ENCODE assay signal across 22 cellular contexts in the genomic region with DNA sequence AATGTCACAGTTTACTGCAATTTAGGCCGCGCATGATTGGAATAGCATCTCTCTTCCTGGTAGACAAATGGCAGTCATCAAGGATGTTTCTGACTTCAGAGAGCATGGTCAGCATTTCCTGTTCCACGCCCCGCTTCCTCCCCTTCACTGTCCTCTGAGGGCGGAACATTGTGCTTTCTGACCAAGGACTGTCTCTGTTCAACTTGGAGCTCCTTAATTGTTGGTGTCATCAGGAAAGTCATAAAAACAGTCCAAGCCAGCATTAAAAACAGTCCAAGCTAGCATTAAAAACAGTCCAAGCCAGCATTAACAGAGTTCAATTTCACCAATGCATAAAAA.
A peak's percentile ranks its signal among the peaks of the same experiment; 100 is the strongest.
DNase-seq lines count a peak whose midpoint lies in the region; ATAC-seq, FAIRE-seq and TF ChIP-seq lines count a peak whose summit lies in the region.
"Had no signal": no experiment of that assay in that cellular context is flagged by ENCODE, and none has a peak within 500 bp of the region (broad histone marks: within the 10 kb centered on the region; RNA-seq: fewer than 3 reads in every experiment).

No MANE protein-coding gene starts in this region.

- no peak overlapping the region for H3K9ac ChIP-seq in kidney (ENCODE audit: low read length in 2 of 2)
- H3K9ac ChIP-seq: GM23248 had no signal

- H3K9me3 ChIP-seq in left ventricle myocardium inferior (replicated peaks): no peaks in the 10 kb centered on the region
- no peaks in the 10 kb centered on the region for H3K9me3 ChIP-seq in kidney (ENCODE audit: control insufficient read depth in 1 of 2, low read length in 2 of 2)

- H3K27ac Mint-ChIP-seq in nephron progenitor cell (peak overlapping the region; percentile 38), type B pancreatic cell (no peak overlapping the region)
- H3K27ac Mint-ChIP-seq in activated T-cell treated with anti-CD3 and anti-CD28 coated beads, Interleukin-2, amount 50 U/mL, for 24 hours: no peak overlapping the region
- H3K27ac Mint-ChIP-seq: B cell; CD8-positive, alpha-beta T cell had no signal

- intact Hi-C loops in left ventricle myocardium inferior (cut with micrococcal nuclease): no loop called here
- intact Hi-C loops in Right ventricle myocardium inferior (cut with DNase I): no loop called here
- intact Hi-C loops in kidney (cut with DNase I): no loop called here

- H3K4me1 ChIP-seq in left ventricle myocardium inferior: no peaks in the 10 kb centered on the region
- peaks cover 0 to 3% of the 10 kb centered on the region in 2 donors for H3K4me1 ChIP-seq in kidney (ENCODE audit: control insufficient read depth in 1 of 2, insufficient read depth in 1 of 2, low read depth in 1 of 2, low read length in 2 of 2)

- peaks cover 49% of the 10 kb centered on the region for H3K27me3 ChIP-seq in left ventricle myocardium inferior (ENCODE audit: low read depth)

- H3K4me3 Mint-ChIP-seq in nephron progenitor cell: no peak overlapping the region
- H3K4me3 Mint-ChIP-seq in type B pancreatic cell: no peak overlapping the region
- no peak overlapping the region for H3K4me3 Mint-ChIP-seq in activated T-cell treated with anti-CD3 and anti-CD28 coated beads, Interleukin-2, amount 50 U/mL, for 24 hours
- H3K4me3 Mint-ChIP-seq: B cell; CD8-positive, alpha-beta T cell had no signal

- H3K36me3 ChIP-seq in left ventricle myocardium inferior: no peaks in the 10 kb centered on the region
- no peaks in the 10 kb centered on the region for H3K36me3 ChIP-seq in kidney (ENCODE audit: control insufficient read depth in 1 of 2, insufficient read depth in 2 of 2, low read length in 2 of 2)

- ATAC-seq in Right ventricle myocardium inferior (no peak), GM21381 (IDR thresholded peaks at IDR 0.05; ENCODE audit: unreplicated experiment) (no peak)
- ATAC-seq: CD8-positive, alpha-beta T cell had no signal

- TF ChIP-seq CTCF in left ventricle myocardium inferior (IDR thresholded peaks at IDR 0.05; ENCODE audit: borderline replicate concordance) (no peak), kidney (IDR thresholded peaks at IDR 0.05; ENCODE audit: borderline replicate concordance, extremely low read depth, insufficient read depth) (no peak), nephron progenitor cell (IDR thresholded peaks at IDR 0.05) (no peak), type B pancreatic cell (conservative IDR thresholded peaks at IDR 0.05) (no peak)

- FAIRE-seq in kidney (lab: Jason Lieb, UNC): no peak

- DNase-seq in left ventricle myocardium inferior: no peak
- DNase-seq in Right ventricle myocardium inferior (ENCODE audit: missing footprints): no peak
- no peak for DNase-seq in kidney
- DNase-seq in nephron progenitor cell: no peak
- DNase-seq in type B pancreatic cell (ENCODE audit: extremely low spot score, unreplicated experiment): peak; percentile 32
- no peak for DNase-seq in stimulated activated CD8-positive, alpha-beta memory T cell treated with anti-CD3 and anti-CD28 coated beads, Interleukin-4, amount 100 ng/mL, for 48 hours
- DNase-seq in activated T-cell treated with anti-CD3 and anti-CD28 coated beads, Interleukin-2, amount 50 U/mL, for 24 hours: no peak
- DNase-seq: Calu3; CD8-positive, alpha-beta T cell; GF-D8; GM23248; HCEC 1CT; IMR-90; Karpas-422; NCI-H1417 treated with DMSO at 0.1 percent for 48 hours; NCI-H1930; NCI-H2171; NCI-H446; NCI-H774 had no signal

- H3K27ac ChIP-seq in left ventricle myocardium inferior (replicated peaks) (peak overlapping the region; percentile 51), kidney (ENCODE audit: low read depth in 2 of 2, low read length in 2 of 2) (peak overlapping the region; percentile 16 to 61)
- H3K27ac ChIP-seq: GM23248, HL-60 had no signal

- H3K27me3 Mint-ChIP-seq in nephron progenitor cell (ENCODE audit: low read depth, poor library complexity) (peaks cover 26% of the 10 kb centered on the region), type B pancreatic cell (peaks cover 24% of the 10 kb centered on the region)
- H3K27me3 Mint-ChIP-seq in activated T-cell treated with anti-CD3 and anti-CD28 coated beads, Interleukin-2, amount 50 U/mL, for 24 hours: peaks cover 21% of the 10 kb centered on the region
- H3K27me3 Mint-ChIP-seq: B cell had no signal

- H3K4me1 Mint-ChIP-seq in nephron progenitor cell: peaks cover 45% of the 10 kb centered on the region
- H3K4me1 Mint-ChIP-seq in type B pancreatic cell (ENCODE audit: unreplicated experiment): peaks cover 15% of the 10 kb centered on the region
- no peaks in the 10 kb centered on the region for H3K4me1 Mint-ChIP-seq in activated T-cell treated with anti-CD3 and anti-CD28 coated beads, Interleukin-2, amount 50 U/mL, for 24 hours (ENCODE audit: low read depth)
- H3K4me1 Mint-ChIP-seq: B cell had no signal

- H3K9me3 Mint-ChIP-seq in nephron progenitor cell: no peaks in the 10 kb centered on the region
- no peaks in the 10 kb centered on the region for H3K9me3 Mint-ChIP-seq in type B pancreatic cell
- no peaks in the 10 kb centered on the region for H3K9me3 Mint-ChIP-seq in activated T-cell treated with anti-CD3 and anti-CD28 coated beads, Interleukin-2, amount 50 U/mL, for 24 hours
- H3K9me3 Mint-ChIP-seq: CD8-positive, alpha-beta T cell had no signal

- no peaks in the 10 kb centered on the region for H3K36me3 Mint-ChIP-seq in nephron progenitor cell (ENCODE audit: low read depth)
- H3K36me3 Mint-ChIP-seq in type B pancreatic cell: no peaks in the 10 kb centered on the region
- H3K36me3 Mint-ChIP-seq in activated T-cell treated with anti-CD3 and anti-CD28 coated beads, Interleukin-2, amount 50 U/mL, for 24 hours (ENCODE audit: low read depth): no peaks in the 10 kb centered on the region
- H3K36me3 Mint-ChIP-seq: CD8-positive, alpha-beta T cell had no signal

- no peak overlapping the region for H3K4me3 ChIP-seq in left ventricle myocardium inferior
- H3K4me3 ChIP-seq in kidney (ENCODE audit: low read length in 2 of 2): no peak overlapping the region
- H3K4me3 ChIP-seq: GM23248 had no signal
